ENCODE assay signal across 9 cellular contexts in the genomic region with DNA sequence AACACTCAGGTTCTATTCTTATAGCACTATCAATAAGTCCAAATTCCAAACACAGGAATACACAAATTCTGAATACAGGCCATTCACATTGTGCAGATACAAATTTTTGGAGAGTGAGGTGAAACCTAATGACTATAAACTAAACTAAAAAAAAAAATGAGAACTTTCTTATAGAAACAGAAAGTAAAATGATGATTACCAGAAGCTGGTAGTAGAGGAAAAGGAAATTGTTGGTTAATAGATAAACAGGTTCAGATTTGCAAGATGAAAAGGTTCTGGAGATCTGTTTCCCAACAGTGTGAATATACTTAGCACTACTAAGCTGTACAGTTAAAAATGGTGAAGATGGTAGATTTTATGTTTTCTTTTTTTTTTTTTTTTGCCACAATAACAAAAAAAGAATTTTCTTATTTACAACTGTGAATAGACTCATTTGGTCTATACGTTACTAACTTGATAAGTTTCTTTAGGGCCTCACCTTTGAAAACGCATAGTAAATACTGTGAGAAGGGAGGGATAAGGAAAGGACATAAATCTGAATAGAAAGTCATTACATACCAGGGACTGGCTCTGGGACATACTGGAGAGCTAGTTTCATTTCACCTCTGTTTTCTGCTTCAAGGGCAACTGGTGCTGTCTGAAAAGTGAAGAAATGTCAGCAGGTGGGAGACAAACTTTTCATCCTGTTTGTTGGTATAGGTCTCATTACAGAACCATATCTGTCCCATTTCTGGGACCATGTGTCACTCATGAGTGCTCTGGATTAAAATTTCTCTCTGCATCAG. TPM values are rescaled to one million over a fixed set of nuclear protein-coding genes. Genes with fewer than 3 reads are reported as not detected.
DNase-seq lines count a peak whose midpoint lies in the region; ATAC-seq and TF ChIP-seq lines count a peak whose summit lies in the region.
"Had no signal": no experiment of that assay in that cellular context is flagged by ENCODE, and none has a peak within 500 bp of the region (broad histone marks: within the 10 kb centered on the region; RNA-seq: fewer than 3 reads in every experiment).

No MANE protein-coding gene starts in this region.

- H3K27me3 ChIP-seq in colonic mucosa: no peaks in the 10 kb centered on the region

- H3K36me3 ChIP-seq in colonic mucosa: no peaks in the 10 kb centered on the region

- H3K27me3 Mint-ChIP-seq in activated naive CD8-positive, alpha-beta T cell treated with anti-CD3 and anti-CD28 coated beads for 36 hours: no peaks in the 10 kb centered on the region
- H3K27me3 Mint-ChIP-seq in HFFc6 (ENCODE audit: insufficient read depth): no peaks in the 10 kb centered on the region

- H3K27ac Mint-ChIP-seq in activated naive CD8-positive, alpha-beta T cell treated with anti-CD3 and anti-CD28 coated beads for 36 hours: peak overlapping the region; percentile 42
- H3K27ac Mint-ChIP-seq in HFFc6: no peak overlapping the region

- H3K36me3 Mint-ChIP-seq in activated naive CD8-positive, alpha-beta T cell treated with anti-CD3 and anti-CD28 coated beads for 36 hours: peaks cover 1% of the 10 kb centered on the region
- peaks cover 48% of the 10 kb centered on the region for H3K36me3 Mint-ChIP-seq in HFFc6 (ENCODE audit: low read depth)

- H3K27ac ChIP-seq in colonic mucosa: no peak overlapping the region

- no peaks in the 10 kb centered on the region for H3K9me3 Mint-ChIP-seq in activated naive CD8-positive, alpha-beta T cell treated with anti-CD3 and anti-CD28 coated beads for 36 hours
- no peaks in the 10 kb centered on the region for H3K9me3 Mint-ChIP-seq in HFFc6

- no peaks in the 10 kb centered on the region for H3K4me1 ChIP-seq in colonic mucosa

- no peak for DNase-seq in activated naive CD8-positive, alpha-beta T cell treated with anti-CD3 and anti-CD28 coated beads for 36 hours
- DNase-seq in HFFc6: no peak
- DNase-seq in amygdala (lab: John Stamatoyannopoulos, UW): no peak
- DNase-seq in NCI-H2107 treated with DMSO at 0.1 percent for 48 hours (lab: John Stamatoyannopoulos, UW; ENCODE audit: unreplicated experiment): no peak
- no peak for DNase-seq in colonic mucosa
- DNase-seq: erythroblast had no signal

- TF ChIP-seq CTCF in HFFc6 (IDR thresholded peaks at IDR 0.05) (no peak), colonic mucosa (IDR thresholded peaks at IDR 0.05) (no peak)

- H3K9me3 ChIP-seq in colonic mucosa: no peaks in the 10 kb centered on the region

- peaks cover 27% of the 10 kb centered on the region for H3K4me1 Mint-ChIP-seq in activated naive CD8-positive, alpha-beta T cell treated with anti-CD3 and anti-CD28 coated beads for 36 hours
- H3K4me1 Mint-ChIP-seq in HFFc6 (ENCODE audit: low read depth): peaks cover 31% of the 10 kb centered on the region

- no peak overlapping the region for H3K9ac ChIP-seq in colonic mucosa (ENCODE audit: low read depth in 2 of 2, low read length in 2 of 2)

- H3K4me3 ChIP-seq in colonic mucosa: no peak overlapping the region

- H3K4me3 Mint-ChIP-seq in activated naive CD8-positive, alpha-beta T cell treated with anti-CD3 and anti-CD28 coated beads for 36 hours: no peak overlapping the region
- H3K4me3 Mint-ChIP-seq in HFFc6: no peak overlapping the region

- ATAC-seq in GM18502 (IDR thresholded peaks at IDR 0.05; ENCODE audit: poor library complexity, unreplicated experiment) (peak; percentile 85), GM19468 (IDR thresholded peaks at IDR 0.05; ENCODE audit: extremely low read depth, unreplicated experiment) (peak; percentile 44), HG03097 (IDR thresholded peaks at IDR 0.05; ENCODE audit: low FRiP score, unreplicated experiment) (peak; percentile 76)

- intact Hi-C loops in colonic mucosa (cut with DNase I): loop anchor here (10.0 kb wide), 1 partner anchor 155 kb away; the partner anchor contains the start of gene CCDC83

RNA-seq across cellular contexts. Expression of gene CCDC89, which starts 14.2 kb away (rescaled TPM):
- total RNA-seq in activated naive CD8-positive, alpha-beta T cell treated with anti-CD3 and anti-CD28 coated beads for 36 hours: not detected
- 1 to 10 TPM; 1.7 to 3.5 (median 2.8) TPM for total RNA-seq in HFFc6 (2021; fragmentation: NEBNext Ultra II Directional; extraction: Animal tissue kit (Norgen Biotek cat#: 25700))
- total RNA-seq in colonic mucosa: 1 to 10 TPM; 1.4 to 1.7 TPM

RNA-seq across cellular contexts. Expression of gene CREBZF, which starts 35.2 kb away (rescaled TPM):
- 10 to 100 TPM; 38.1 to 38.4 TPM for total RNA-seq in activated naive CD8-positive, alpha-beta T cell treated with anti-CD3 and anti-CD28 coated beads for 36 hours
- 10 to 100 TPM; 16.1 to 18.9 (median 18.5) TPM for total RNA-seq in HFFc6 (2021; fragmentation: NEBNext Ultra II Directional; extraction: Animal tissue kit (Norgen Biotek cat#: 25700))
- total RNA-seq in colonic mucosa: 10 to 100 TPM; 35.4 to 44.6 TPM

RNA-seq across cellular contexts. Expression of gene TMEM126A, which starts 52.4 kb away (rescaled TPM):
- total RNA-seq in activated naive CD8-positive, alpha-beta T cell treated with anti-CD3 and anti-CD28 coated beads for 36 hours: 10 to 100 TPM; 53.7 to 55.9 TPM
- total RNA-seq in HFFc6 (2021; fragmentation: NEBNext Ultra II Directional; extraction: Animal tissue kit (Norgen Biotek cat#: 25700)): 10 to 100 TPM; 32.0 to 52.4 (median 48.2) TPM
- total RNA-seq in colonic mucosa: 10 to 100 TPM; 22.0 to 36.4 TPM
